18 cellular contexts compared by ENCODE assay signal in the genomic region with DNA sequence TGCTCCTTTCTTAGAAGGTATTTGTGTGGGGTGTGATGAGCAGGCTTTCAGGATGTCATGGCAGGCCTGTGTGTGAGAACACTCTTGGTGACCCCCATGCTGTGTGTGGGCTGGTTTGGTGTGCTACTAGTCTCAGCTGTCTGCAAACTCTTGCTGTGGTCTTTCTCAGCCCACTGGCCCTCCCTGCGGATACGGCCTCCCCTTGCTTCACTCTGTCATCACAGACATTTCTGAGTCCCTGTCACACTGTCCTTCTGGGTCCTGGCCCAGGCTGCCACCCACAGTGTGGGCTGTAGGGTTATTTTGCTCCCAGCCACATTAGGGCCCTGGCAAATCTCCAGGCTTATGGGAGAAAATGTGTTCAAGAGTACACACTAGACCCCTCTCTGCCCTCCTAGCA. TPM values are rescaled to one million over a fixed set of nuclear protein-coding genes. Genes with fewer than 3 reads are reported as not detected.
A peak's percentile ranks its signal among the peaks of the same experiment; 100 is the strongest.
DNase-seq lines count a peak whose midpoint lies in the region; ATAC-seq and TF ChIP-seq lines count a peak whose summit lies in the region.
"Had no signal": no experiment of that assay in that cellular context is flagged by ENCODE, and none has a peak within 500 bp of the region (broad histone marks: within the 10 kb centered on the region; RNA-seq: fewer than 3 reads in every experiment).

No MANE protein-coding gene starts in this region.

- H3K9me3 ChIP-seq in HEK293 (ENCODE audit: control insufficient read depth, insufficient read depth, low read depth, low read length), result no peaks in the 10 kb centered on the region
- H3K9me3 ChIP-seq: HAP-1 had no signal

- ATAC-seq in WTC11, result no peak
- no peak for ATAC-seq in stimulated activated effector memory CD8-positive, alpha-beta T cell treated with anti-CD3 and anti-CD28 coated beads, Interleukin-12 subunit alpha, Interleukin-12 subunit beta, amount 100 ng/mL, for 72 hours
- ATAC-seq: HepG2 had no signal

- H3K36me3 ChIP-seq in HEK293 (ENCODE audit: control insufficient read depth in 2 of 2, insufficient read depth in 1 of 2, low read length in 2 of 2), result no peaks in the 10 kb centered on the region
- H3K36me3 ChIP-seq: BLaER1, HAP-1 had no signal

- H3K4me3 ChIP-seq in HEK293 (ENCODE audit: low read depth, low read length), result no peak overlapping the region
- H3K4me3 ChIP-seq: BLaER1, GM23248, HAP-1 had no signal

- POLR2A ChIA-PET in HEK293 (lab: Yijun Ruan, JAX) (no interaction called here), WTC11 (lab: Charles Lee) (no interaction called here)

- CTCF ChIA-PET in HEK293 (lab: Yijun Ruan, JAX), result no interaction called here
- CTCF ChIA-PET in WTC11 (lab: Charles Lee), result no interaction called here

- H3K4me1 ChIP-seq in HEK293 (ENCODE audit: control insufficient read depth, insufficient read depth, low read length), result 0 out of 2 replicates have a peak, but pooled peaks cover 2% of the 10 kb centered on the region
- H3K4me1 ChIP-seq: BLaER1, HAP-1 had no signal

- 0 out of 2 replicates have a peak, but pooled peaks cover 3% of the 10 kb centered on the region for H3K27me3 Mint-ChIP-seq in WTC11 (ENCODE audit: low read depth)
- peaks cover 7% of the 10 kb centered on the region for H3K27me3 Mint-ChIP-seq in osteocyte (ENCODE audit: unreplicated experiment)
- H3K27me3 Mint-ChIP-seq: CD4-positive, alpha-beta memory T cell had no signal

- H3K4me3 Mint-ChIP-seq in WTC11 (no peak overlapping the region), osteocyte (ENCODE audit: unreplicated experiment) (no peak overlapping the region)
- no peak overlapping the region for H3K4me3 Mint-ChIP-seq in stimulated activated effector memory CD8-positive, alpha-beta T cell treated with anti-CD3 and anti-CD28 coated beads, Interleukin-12 subunit alpha, Interleukin-12 subunit beta, amount 100 ng/mL, for 72 hours
- H3K4me3 Mint-ChIP-seq: CD14-positive monocyte; CD4-positive, alpha-beta memory T cell had no signal

- H3K36me3 Mint-ChIP-seq in WTC11 (peaks cover 2% of the 10 kb centered on the region; the same call in 1 of the 2 replicates), osteocyte (ENCODE audit: unreplicated experiment) (no peaks in the 10 kb centered on the region)
- H3K36me3 Mint-ChIP-seq in stimulated activated effector memory CD8-positive, alpha-beta T cell treated with anti-CD3 and anti-CD28 coated beads, Interleukin-12 subunit alpha, Interleukin-12 subunit beta, amount 100 ng/mL, for 72 hours, result no peaks in the 10 kb centered on the region
- H3K36me3 Mint-ChIP-seq: CD14-positive monocyte; CD4-positive, alpha-beta memory T cell had no signal

- DNase-seq in WTC11 (ENCODE audit: low spot score), result no peak
- DNase-seq in myocyte (ENCODE audit: low read depth), result peak; percentile 67
- DNase-seq in stimulated activated effector memory CD8-positive, alpha-beta T cell treated with anti-CD3 and anti-CD28 coated beads, Interleukin-12 subunit alpha, Interleukin-12 subunit beta, amount 100 ng/mL, for 72 hours (ENCODE audit: low spot score in 2 of 2), result no peak
- no peak for DNase-seq in HUDEP-2 (lab: John Stamatoyannopoulos, UW; ENCODE audit: unreplicated experiment in 76 of 76)
- no peak for DNase-seq in osteocyte (ENCODE audit: extremely low spot score, unreplicated experiment)
- no peak for DNase-seq in NCI-H510A (lab: John Stamatoyannopoulos, UW)
- DNase-seq: 8988T; CD4-positive, alpha-beta memory T cell; DMS153; DMS79; GDM1; GM23248 had no signal

- no peaks in the 10 kb centered on the region for H3K4me1 Mint-ChIP-seq in WTC11
- peaks cover 17% of the 10 kb centered on the region for H3K4me1 Mint-ChIP-seq in stimulated activated effector memory CD8-positive, alpha-beta T cell treated with anti-CD3 and anti-CD28 coated beads, Interleukin-12 subunit alpha, Interleukin-12 subunit beta, amount 100 ng/mL, for 72 hours
- H3K4me1 Mint-ChIP-seq in osteocyte (ENCODE audit: unreplicated experiment), result peaks cover 17% of the 10 kb centered on the region
- H3K4me1 Mint-ChIP-seq: CD4-positive, alpha-beta memory T cell had no signal

- peaks cover 7% of the 10 kb centered on the region for H3K9me3 Mint-ChIP-seq in WTC11
- H3K9me3 Mint-ChIP-seq in stimulated activated effector memory CD8-positive, alpha-beta T cell treated with anti-CD3 and anti-CD28 coated beads, Interleukin-12 subunit alpha, Interleukin-12 subunit beta, amount 100 ng/mL, for 72 hours, result no peaks in the 10 kb centered on the region
- H3K9me3 Mint-ChIP-seq in osteocyte (ENCODE audit: unreplicated experiment), result peaks cover 4% of the 10 kb centered on the region

- H3K27ac ChIP-seq in HEK293 (ENCODE audit: extremely low read depth, low read depth, low read length), result no peak overlapping the region
- H3K27ac ChIP-seq: BLaER1, GM23248, HL-60 had no signal

- H3K27ac Mint-ChIP-seq in WTC11 (0 out of 2 replicates have a peak overlapping the region, but pooled peaks have one; percentile 14), osteocyte (ENCODE audit: unreplicated experiment) (no peak overlapping the region)
- H3K27ac Mint-ChIP-seq in stimulated activated effector memory CD8-positive, alpha-beta T cell treated with anti-CD3 and anti-CD28 coated beads, Interleukin-12 subunit alpha, Interleukin-12 subunit beta, amount 100 ng/mL, for 72 hours, result peak overlapping the region; percentile 48

- TF ChIP-seq CTCF in HEK293 (tag by site-specific recombination; IDR thresholded peaks at IDR 0.05) (no peak), WTC11 (IDR thresholded peaks at IDR 0.05) (no peak), osteocyte (IDR thresholded peaks at IDR 0.05) (no peak)

TF ChIP-seq in HEK293, 187 proteins besides CTCF, POLR2A, EP300 and RAD21 (continues in another document):
- TF ChIP-seq ZNF610 (tag by site-specific recombination; IDR thresholded peaks at IDR 0.05; ENCODE audit: borderline replicate concordance) (no peak), ZNF629 (tag by site-specific recombination; IDR thresholded peaks at IDR 0.05) (no peak), ZNF24 (tag by site-specific recombination; IDR thresholded peaks at IDR 0.05) (no peak), ZBTB20 (tag by site-specific recombination; IDR thresholded peaks at IDR 0.05) (no peak), ZFHX2 (tag by site-specific recombination; conservative IDR thresholded peaks at IDR 0.05) (peak; percentile 32; the same call in 1 of the 2 replicates), ZIC2 (tag by site-specific recombination; IDR thresholded peaks at IDR 0.05) (peak; percentile 27; the same call in 1 of the 2 replicates)
- TF ChIP-seq, protein P1, sequence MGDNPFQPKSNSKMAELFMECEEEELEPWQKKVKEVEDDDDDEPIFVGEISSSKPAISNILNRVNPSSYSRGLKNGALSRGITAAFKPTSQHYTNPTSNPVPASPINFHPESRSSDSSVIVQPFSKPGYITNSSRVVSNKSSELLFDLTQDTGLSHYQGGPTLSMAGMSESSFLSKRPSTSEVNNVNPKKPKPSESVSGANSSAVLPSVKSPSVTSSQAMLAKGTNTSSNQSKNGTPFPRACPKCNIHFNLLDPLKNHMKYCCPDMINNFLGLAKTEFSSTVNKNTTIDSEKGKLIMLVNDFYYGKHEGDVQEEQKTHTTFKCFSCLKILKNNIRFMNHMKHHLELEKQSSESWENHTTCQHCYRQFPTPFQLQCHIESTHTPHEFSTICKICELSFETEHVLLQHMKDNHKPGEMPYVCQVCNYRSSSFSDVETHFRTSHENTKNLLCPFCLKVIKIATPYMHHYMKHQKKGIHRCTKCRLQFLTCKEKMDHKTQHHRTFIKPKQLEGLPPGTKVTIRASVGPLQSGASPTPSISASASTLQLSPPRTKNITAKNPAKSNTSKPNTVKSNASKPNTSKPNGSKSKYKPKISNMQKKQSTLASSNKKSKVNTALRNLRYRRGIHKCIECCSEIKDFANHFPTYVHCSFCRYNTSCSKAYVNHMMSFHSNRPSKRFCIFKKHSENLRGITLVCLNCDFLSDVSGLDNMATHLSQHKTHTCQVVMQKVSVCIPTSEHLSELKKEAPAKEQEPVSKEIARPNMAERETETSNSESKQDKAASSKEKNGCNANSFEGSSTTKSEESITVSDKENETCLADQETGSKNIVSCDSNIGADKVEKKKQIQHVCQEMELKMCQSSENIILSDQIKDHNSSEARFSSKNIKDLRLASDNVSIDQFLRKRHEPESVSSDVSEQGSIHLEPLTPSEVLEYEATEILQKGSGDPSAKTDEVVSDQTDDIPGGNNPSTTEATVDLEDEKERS (tag by site-specific recombination; IDR thresholded peaks at IDR 0.05), result no peak

TF ChIP-seq in WTC11, 78 proteins besides CTCF, POLR2A, EP300 and RAD21 (continues in another document):
- TF ChIP-seq TP53 (CRISPR knock-in tag; IDR thresholded peaks at IDR 0.05) (no peak), SP1 (CRISPR knock-in tag; conservative IDR thresholded peaks at IDR 0.05) (no peak), ZNF263 (CRISPR knock-in tag; IDR thresholded peaks at IDR 0.05; ENCODE audit: low read depth) (no peak), JAZF1 (CRISPR knock-in tag; IDR thresholded peaks at IDR 0.05) (no peak), SMAD3 (CRISPR knock-in tag; IDR thresholded peaks at IDR 0.05; ENCODE audit: borderline replicate concordance) (no peak)
- TF ChIP-seq, protein P2, sequence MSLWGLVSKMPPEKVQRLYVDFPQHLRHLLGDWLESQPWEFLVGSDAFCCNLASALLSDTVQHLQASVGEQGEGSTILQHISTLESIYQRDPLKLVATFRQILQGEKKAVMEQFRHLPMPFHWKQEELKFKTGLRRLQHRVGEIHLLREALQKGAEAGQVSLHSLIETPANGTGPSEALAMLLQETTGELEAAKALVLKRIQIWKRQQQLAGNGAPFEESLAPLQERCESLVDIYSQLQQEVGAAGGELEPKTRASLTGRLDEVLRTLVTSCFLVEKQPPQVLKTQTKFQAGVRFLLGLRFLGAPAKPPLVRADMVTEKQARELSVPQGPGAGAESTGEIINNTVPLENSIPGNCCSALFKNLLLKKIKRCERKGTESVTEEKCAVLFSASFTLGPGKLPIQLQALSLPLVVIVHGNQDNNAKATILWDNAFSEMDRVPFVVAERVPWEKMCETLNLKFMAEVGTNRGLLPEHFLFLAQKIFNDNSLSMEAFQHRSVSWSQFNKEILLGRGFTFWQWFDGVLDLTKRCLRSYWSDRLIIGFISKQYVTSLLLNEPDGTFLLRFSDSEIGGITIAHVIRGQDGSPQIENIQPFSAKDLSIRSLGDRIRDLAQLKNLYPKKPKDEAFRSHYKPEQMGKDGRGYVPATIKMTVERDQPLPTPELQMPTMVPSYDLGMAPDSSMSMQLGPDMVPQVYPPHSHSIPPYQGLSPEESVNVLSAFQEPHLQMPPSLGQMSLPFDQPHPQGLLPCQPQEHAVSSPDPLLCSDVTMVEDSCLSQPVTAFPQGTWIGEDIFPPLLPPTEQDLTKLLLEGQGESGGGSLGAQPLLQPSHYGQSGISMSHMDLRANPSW (CRISPR knock-in tag; conservative IDR thresholded peaks at IDR 0.05; ENCODE audit: low read depth), result no peak
- TF ChIP-seq, protein P3, sequence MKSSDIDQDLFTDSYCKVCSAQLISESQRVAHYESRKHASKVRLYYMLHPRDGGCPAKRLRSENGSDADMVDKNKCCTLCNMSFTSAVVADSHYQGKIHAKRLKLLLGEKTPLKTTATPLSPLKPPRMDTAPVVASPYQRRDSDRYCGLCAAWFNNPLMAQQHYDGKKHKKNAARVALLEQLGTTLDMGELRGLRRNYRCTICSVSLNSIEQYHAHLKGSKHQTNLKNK (CRISPR knock-in tag; IDR thresholded peaks at IDR 0.05), result no peak

RNA-seq across cellular contexts. Expression of a gene that starts 39.0 kb away (rescaled TPM):
- total RNA-seq in WTC11 (2021) (4.6 to 5.2 TPM (median 4.7 TPM) in 3 replicates), myocyte (2.3 and 2.9 TPM in 2 replicates), osteocyte (7.6 and 8.3 TPM in 2 replicates)
- polyA plus RNA-seq in myocyte (2012), result 4.4 TPM
